Comparison of ENCODE assay signal across 1 cellular context in the genomic region with DNA sequence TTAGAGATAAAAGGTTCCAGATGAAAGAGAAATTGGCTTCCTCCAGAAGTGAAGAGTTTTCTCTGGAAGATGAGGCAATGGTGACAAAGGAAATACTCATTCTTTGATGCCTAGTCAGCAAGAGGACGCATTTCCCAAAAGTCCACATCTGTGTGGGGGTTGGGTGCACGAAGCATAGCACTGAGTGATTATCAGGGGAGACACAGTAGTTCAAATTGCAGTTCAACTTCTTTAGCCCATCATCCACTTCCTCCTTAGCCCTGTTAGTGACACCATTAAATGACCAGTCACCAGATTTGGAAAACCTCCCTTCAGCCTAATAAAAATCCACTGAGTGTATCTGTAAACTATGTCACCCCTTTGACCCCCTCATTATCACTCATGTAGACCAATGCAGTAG.
TF ChIP-seq lines count a peak whose summit lies in the region.

No MANE protein-coding gene starts in this region.

TF ChIP-seq in HepG2, 621 proteins besides CTCF, POLR2A, EP300 and RAD21 (continued from another document):
- TF ChIP-seq KDM3A (CRISPR knock-in tag; IDR thresholded peaks at IDR 0.05; ENCODE audit: low read depth) (no peak), BORCS8-MEF2B (CRISPR knock-in tag; IDR thresholded peaks at IDR 0.05) (no peak), ZNF775 (CRISPR knock-in tag; IDR thresholded peaks at IDR 0.05; ENCODE audit: borderline replicate concordance) (no peak), ZNF660 (CRISPR knock-in tag; IDR thresholded peaks at IDR 0.05; ENCODE audit: borderline replicate concordance, low read depth) (no peak), MED13 (CRISPR knock-in tag; IDR thresholded peaks at IDR 0.05) (no peak), SKIL (CRISPR knock-in tag; IDR thresholded peaks at IDR 0.05; ENCODE audit: borderline replicate concordance) (no peak), ZNF572 (CRISPR knock-in tag; IDR thresholded peaks at IDR 0.05) (no peak), ZFP37 (CRISPR knock-in tag; IDR thresholded peaks at IDR 0.05; ENCODE audit: borderline replicate concordance) (no peak), PLSCR1 (CRISPR knock-in tag; IDR thresholded peaks at IDR 0.05; ENCODE audit: borderline replicate concordance) (no peak), ADNP (CRISPR knock-in tag; IDR thresholded peaks at IDR 0.05) (no peak), ELK4 (CRISPR knock-in tag; IDR thresholded peaks at IDR 0.05; ENCODE audit: borderline replicate concordance) (no peak), IRF2 (CRISPR knock-in tag; IDR thresholded peaks at IDR 0.05) (no peak), PTBP1 (IDR thresholded peaks at IDR 0.05; ENCODE audit: low read depth, low read length, poor library complexity, severe bottlenecking) (no peak)
- TF ChIP-seq, protein P1, sequence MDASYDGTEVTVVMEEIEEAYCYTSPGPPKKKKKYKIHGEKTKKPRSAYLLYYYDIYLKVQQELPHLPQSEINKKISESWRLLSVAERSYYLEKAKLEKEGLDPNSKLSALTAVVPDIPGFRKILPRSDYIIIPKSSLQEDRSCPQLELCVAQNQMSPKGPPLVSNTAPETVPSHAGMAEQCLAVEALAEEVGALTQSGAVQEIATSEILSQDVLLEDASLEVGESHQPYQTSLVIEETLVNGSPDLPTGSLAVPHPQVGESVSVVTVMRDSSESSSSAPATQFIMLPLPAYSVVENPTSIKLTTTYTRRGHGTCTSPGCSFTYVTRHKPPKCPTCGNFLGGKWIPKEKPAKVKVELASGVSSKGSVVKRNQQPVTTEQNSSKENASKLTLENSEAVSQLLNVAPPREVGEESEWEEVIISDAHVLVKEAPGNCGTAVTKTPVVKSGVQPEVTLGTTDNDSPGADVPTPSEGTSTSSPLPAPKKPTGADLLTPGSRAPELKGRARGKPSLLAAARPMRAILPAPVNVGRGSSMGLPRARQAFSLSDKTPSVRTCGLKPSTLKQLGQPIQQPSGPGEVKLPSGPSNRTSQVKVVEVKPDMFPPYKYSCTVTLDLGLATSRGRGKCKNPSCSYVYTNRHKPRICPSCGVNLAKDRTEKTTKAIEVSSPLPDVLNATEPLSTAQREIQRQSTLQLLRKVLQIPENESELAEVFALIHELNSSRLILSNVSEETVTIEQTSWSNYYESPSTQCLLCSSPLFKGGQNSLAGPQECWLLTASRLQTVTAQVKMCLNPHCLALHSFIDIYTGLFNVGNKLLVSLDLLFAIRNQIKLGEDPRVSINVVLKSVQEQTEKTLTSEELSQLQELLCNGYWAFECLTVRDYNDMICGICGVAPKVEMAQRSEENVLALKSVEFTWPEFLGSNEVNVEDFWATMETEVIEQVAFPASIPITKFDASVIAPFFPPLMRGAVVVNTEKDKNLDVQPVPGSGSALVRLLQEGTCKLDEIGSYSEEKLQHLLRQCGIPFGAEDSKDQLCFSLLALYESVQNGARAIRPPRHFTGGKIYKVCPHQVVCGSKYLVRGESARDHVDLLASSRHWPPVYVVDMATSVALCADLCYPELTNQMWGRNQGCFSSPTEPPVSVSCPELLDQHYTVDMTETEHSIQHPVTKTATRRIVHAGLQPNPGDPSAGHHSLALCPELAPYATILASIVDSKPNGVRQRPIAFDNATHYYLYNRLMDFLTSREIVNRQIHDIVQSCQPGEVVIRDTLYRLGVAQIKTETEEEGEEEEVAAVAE (CRISPR knock-in tag; IDR thresholded peaks at IDR 0.05; ENCODE audit: borderline replicate concordance) = no peak
